In the genomic region with DNA sequence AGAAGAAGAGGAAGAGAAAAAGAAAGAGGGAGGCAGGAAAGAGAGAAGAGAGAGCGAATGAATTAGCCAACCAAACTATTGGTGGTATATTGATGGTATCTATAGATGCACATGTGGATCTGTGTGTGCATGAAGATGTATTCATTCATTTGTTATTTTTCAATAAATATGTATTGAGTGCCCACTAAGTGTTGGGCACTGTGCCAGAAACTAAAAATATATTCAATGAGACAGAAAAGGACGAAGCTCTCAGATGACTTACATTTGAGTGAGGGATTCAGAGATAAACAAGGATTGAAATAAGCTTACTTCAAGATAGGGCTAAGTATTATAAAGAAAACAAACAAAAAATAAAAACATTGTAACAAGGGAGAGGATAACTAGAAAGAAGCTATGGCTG, we compare ENCODE assay signal across 26 cellular contexts.
"Had no signal": no experiment of that assay in that cellular context is flagged by ENCODE, and none has a peak within 500 bp of the region (broad histone marks: within the 10 kb centered on the region; RNA-seq: fewer than 3 reads in every experiment).

No MANE protein-coding gene starts in this region.

- DNase-seq: activated CD4-positive, alpha-beta memory T cell treated with anti-CD3 and anti-CD28 coated beads, Interleukin-2, amount 10 ng/mL, durations not matched to agents 7 days and 5 days; activated CD4-positive, alpha-beta T cell treated with anti-CD3 and anti-CD28 coated beads, Interleukin-2, amount 50 U/mL, for 1 hour; activated CD4-positive, CD25-positive, alpha-beta regulatory T cell; activated effector memory CD4-positive, alpha-beta T cell treated with Interleukin-2 at 50 U/mL for 16 hours; activated naive CD4-positive, alpha-beta T cell; activated naive CD8-positive, alpha-beta T cell treated with anti-CD3 and anti-CD28 coated beads, Interleukin-2, amount 10 ng/mL, durations not matched to agents 7 days and 5 days; activated T-cell treated with anti-CD3 and anti-CD28 coated beads for 4 hours; adrenal gland; anterior cingulate cortex; caudate nucleus; MM.1S; NCI-H1105 treated with DMSO at 0.1 percent for 48 hours; NCI-H1436 treated with DMSO at 0.1 percent for 48 hours; NCI-H187; NCI-H2081; NCI-H2171 treated with DMSO at 0.1 percent for 48 hours; NCI-H226; NCI-H774; NK-92 treated with Interleukin-12 subunit alpha and Interleukin-12 subunit beta, amount 100 ng/mL, for 24 hours; OCI-M1; RPMI8226; T-cell had no signal

- H3K9me3 ChIP-seq: adrenal gland had no signal

- ATAC-seq: Panc1, Right ventricle myocardium inferior, T-cell had no signal

- H3K9me3 Mint-ChIP-seq: activated CD4-positive, alpha-beta memory T cell treated with anti-CD3 and anti-CD28 coated beads, Interleukin-2, amount 10 ng/mL, durations not matched to agents 7 days and 5 days; activated naive CD8-positive, alpha-beta T cell treated with anti-CD3 and anti-CD28 coated beads, Interleukin-2, amount 10 ng/mL, durations not matched to agents 7 days and 5 days; T-cell had no signal

- H3K4me3 ChIP-seq: adrenal gland, SK-N-MC had no signal

- H3K36me3 ChIP-seq: adrenal gland had no signal

- H3K27ac Mint-ChIP-seq: activated CD4-positive, alpha-beta memory T cell treated with anti-CD3 and anti-CD28 coated beads, Interleukin-2, amount 10 ng/mL, durations not matched to agents 7 days and 5 days; activated naive CD8-positive, alpha-beta T cell treated with anti-CD3 and anti-CD28 coated beads, Interleukin-2, amount 10 ng/mL, durations not matched to agents 7 days and 5 days; T-cell had no signal

- H3K27me3 ChIP-seq: adrenal gland had no signal

- H3K36me3 Mint-ChIP-seq: activated naive CD8-positive, alpha-beta T cell treated with anti-CD3 and anti-CD28 coated beads, Interleukin-2, amount 10 ng/mL, durations not matched to agents 7 days and 5 days; T-cell had no signal

- H3K27ac ChIP-seq: adrenal gland, SK-N-MC, VCaP had no signal
